ENCODE assay signal across 20 cellular contexts in the genomic region with DNA sequence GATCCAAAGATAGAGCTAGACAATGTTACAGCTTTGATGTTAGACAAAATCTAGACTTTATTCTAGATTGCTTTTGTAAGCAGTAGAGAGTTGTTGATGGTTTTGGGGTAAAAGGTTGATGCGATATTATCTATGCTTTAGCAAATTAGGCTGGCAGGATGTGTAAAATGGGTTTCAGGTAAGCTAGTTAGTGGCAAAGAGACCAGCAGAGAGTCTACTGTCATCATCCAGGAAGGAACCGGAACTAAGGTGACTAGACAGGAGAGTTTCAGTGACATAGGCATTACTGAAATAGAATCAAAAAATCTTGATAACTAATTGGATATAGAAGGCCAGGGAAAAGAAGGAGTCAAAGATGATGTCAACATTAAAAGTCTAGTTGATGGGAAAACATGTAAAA. TPM values are rescaled to one million over a fixed set of nuclear protein-coding genes. Genes with fewer than 3 reads are reported as not detected.
DNase-seq lines count a peak whose midpoint lies in the region; FAIRE-seq and TF ChIP-seq lines count a peak whose summit lies in the region.
"Had no signal": no experiment of that assay in that cellular context is flagged by ENCODE, and none has a peak within 500 bp of the region (broad histone marks: within the 10 kb centered on the region; RNA-seq: fewer than 3 reads in every experiment).

No MANE protein-coding gene starts in this region.

- FAIRE-seq in HTR-8/SVneo (lab: Jason Lieb, UNC), result no peak
- FAIRE-seq: GM12892, GM18507, H1, K562 had no signal

- no peaks in the 10 kb centered on the region for H3K9me3 ChIP-seq in breast epithelium
- H3K9me3 ChIP-seq in thyroid gland, result no peaks in the 10 kb centered on the region
- H3K9me3 ChIP-seq: Peyer's patch had no signal

- H3K4me3 ChIP-seq in breast epithelium (no peak overlapping the region), thyroid gland (replicated peaks in 1 of 3) (no peak overlapping the region)
- H3K4me3 ChIP-seq: K562, Peyer's patch had no signal

- intact Hi-C loops in activated CD4-positive, alpha-beta memory T cell treated with anti-CD3 and anti-CD28 coated beads for 36 hours (cut with micrococcal nuclease), result no loop called here
- intact Hi-C loops in MCF 10A (cut with micrococcal nuclease), result no loop called here
- intact Hi-C loops in breast epithelium (cut with DNase I; ENCODE audit: low total_unique reads), result no loop called here
- intact Hi-C loops in activated T-helper 2 cell treated with anti-CD3 and anti-CD28 coated beads, Interferon-gamma antibody, Interleukin-2, Interleukin-4, amounts not matched to agents 10 μg/mL and 5 μg/mL and 100 μg/mL, durations not matched to agents 14 hours and 24 hours and 36 hours (cut with micrococcal nuclease), result no loop called here
- intact Hi-C loops in thyroid gland (cut with DNase I), result no loop called here

- H3K36me3 ChIP-seq in breast epithelium (no peaks in the 10 kb centered on the region), thyroid gland (no peaks in the 10 kb centered on the region)
- H3K36me3 ChIP-seq: Peyer's patch had no signal

- no peaks in the 10 kb centered on the region for H3K27me3 Mint-ChIP-seq in activated CD4-positive, alpha-beta memory T cell treated with anti-CD3 and anti-CD28 coated beads, Interleukin-2, amount 10 ng/mL, durations not matched to agents 7 days and 5 days
- no peaks in the 10 kb centered on the region for H3K27me3 Mint-ChIP-seq in activated CD4-positive, alpha-beta memory T cell treated with anti-CD3 and anti-CD28 coated beads for 36 hours
- no peaks in the 10 kb centered on the region for H3K27me3 Mint-ChIP-seq in MCF 10A (ENCODE audit: insufficient read depth, unreplicated experiment)
- H3K27me3 Mint-ChIP-seq in activated T-helper 2 cell treated with anti-CD3 and anti-CD28 coated beads, Interferon-gamma antibody, Interleukin-2, Interleukin-4, amounts not matched to agents 10 μg/mL and 5 μg/mL and 100 μg/mL, durations not matched to agents 14 hours and 24 hours and 36 hours (ENCODE audit: low read depth), result no peaks in the 10 kb centered on the region
- H3K27me3 Mint-ChIP-seq: B cell had no signal

- TF ChIP-seq CTCF in MCF 10A (IDR thresholded peaks at IDR 0.05; ENCODE audit: unreplicated experiment), result no peak
- no peak for TF ChIP-seq CTCF in breast epithelium (IDR thresholded peaks at IDR 0.05)
- TF ChIP-seq CTCF in thyroid gland (IDR thresholded peaks at IDR 0.05), result no peak

- H3K4me3 Mint-ChIP-seq in activated CD4-positive, alpha-beta memory T cell treated with anti-CD3 and anti-CD28 coated beads, Interleukin-2, amount 10 ng/mL, durations not matched to agents 7 days and 5 days, result no peak overlapping the region
- H3K4me3 Mint-ChIP-seq in activated CD4-positive, alpha-beta memory T cell treated with anti-CD3 and anti-CD28 coated beads for 36 hours, result no peak overlapping the region
- no peak overlapping the region for H3K4me3 Mint-ChIP-seq in MCF 10A (ENCODE audit: unreplicated experiment)
- no peak overlapping the region for H3K4me3 Mint-ChIP-seq in activated T-helper 2 cell treated with anti-CD3 and anti-CD28 coated beads, Interferon-gamma antibody, Interleukin-2, Interleukin-4, amounts not matched to agents 10 μg/mL and 5 μg/mL and 100 μg/mL, durations not matched to agents 14 hours and 24 hours and 36 hours (ENCODE audit: low read depth)
- H3K4me3 Mint-ChIP-seq: B cell had no signal

- no peak for TF ChIP-seq POLR2A in breast epithelium (IDR thresholded peaks at IDR 0.05)
- TF ChIP-seq POLR2A in thyroid gland (IDR thresholded peaks at IDR 0.05), result no peak

- H3K36me3 Mint-ChIP-seq in activated CD4-positive, alpha-beta memory T cell treated with anti-CD3 and anti-CD28 coated beads, Interleukin-2, amount 10 ng/mL, durations not matched to agents 7 days and 5 days (ENCODE audit: low read depth), result peaks cover 67% of the 10 kb centered on the region
- peaks cover 48% of the 10 kb centered on the region for H3K36me3 Mint-ChIP-seq in activated CD4-positive, alpha-beta memory T cell treated with anti-CD3 and anti-CD28 coated beads for 36 hours
- no peaks in the 10 kb centered on the region for H3K36me3 Mint-ChIP-seq in MCF 10A (ENCODE audit: insufficient read depth, unreplicated experiment)
- peaks cover 69% of the 10 kb centered on the region for H3K36me3 Mint-ChIP-seq in activated T-helper 2 cell treated with anti-CD3 and anti-CD28 coated beads, Interferon-gamma antibody, Interleukin-2, Interleukin-4, amounts not matched to agents 10 μg/mL and 5 μg/mL and 100 μg/mL, durations not matched to agents 14 hours and 24 hours and 36 hours (ENCODE audit: low read depth)

- peak overlapping the region; percentile 5 for H3K27ac Mint-ChIP-seq in activated CD4-positive, alpha-beta memory T cell treated with anti-CD3 and anti-CD28 coated beads, Interleukin-2, amount 10 ng/mL, durations not matched to agents 7 days and 5 days
- no peak overlapping the region for H3K27ac Mint-ChIP-seq in activated CD4-positive, alpha-beta memory T cell treated with anti-CD3 and anti-CD28 coated beads for 36 hours
- peak overlapping the region; percentile 75 for H3K27ac Mint-ChIP-seq in MCF 10A (ENCODE audit: low read depth, unreplicated experiment)
- peak overlapping the region; percentile 12 for H3K27ac Mint-ChIP-seq in activated T-helper 2 cell treated with anti-CD3 and anti-CD28 coated beads, Interferon-gamma antibody, Interleukin-2, Interleukin-4, amounts not matched to agents 10 μg/mL and 5 μg/mL and 100 μg/mL, durations not matched to agents 14 hours and 24 hours and 36 hours
- H3K27ac Mint-ChIP-seq: B cell had no signal

- H3K4me1 ChIP-seq in breast epithelium (no peaks in the 10 kb centered on the region), thyroid gland (no peaks in the 10 kb centered on the region)
- H3K4me1 ChIP-seq: Peyer's patch had no signal

- H3K27ac ChIP-seq in breast epithelium, result no peak overlapping the region
- no peak overlapping the region for H3K27ac ChIP-seq in thyroid gland
- H3K27ac ChIP-seq: Peyer's patch had no signal

- POLR2A ChIA-PET in activated CD4-positive, alpha-beta memory T cell treated with anti-CD3 and anti-CD28 coated beads, Interleukin-2, amount 10 ng/mL, durations not matched to agents 7 days and 5 days (lab: Charles Lee), result interaction anchor here (1.5 to 2.6 kb wide), 4 partner anchors 13 to 85 kb away, joined by 4 to 10 read pairs (median 6); partner anchors contain the start of genes CLDND1 and CPOX
- POLR2A ChIA-PET in activated CD4-positive, alpha-beta memory T cell treated with anti-CD3 and anti-CD28 coated beads for 36 hours (lab: Charles Lee), result no interaction called here
- POLR2A ChIA-PET in MCF 10A (lab: Yijun Ruan, JAX), result interaction anchor here (0.6 to 0.8 kb wide), 2 partner anchors 14 to 886 kb away, joined by 4 read pairs; partner anchors contain the start of gene CLDND1

- no TSS peak for BruUV-seq in MCF 10A (replicated peaks; lab: Mats Ljungman, UMichigan)

- H3K4me1 Mint-ChIP-seq in activated CD4-positive, alpha-beta memory T cell treated with anti-CD3 and anti-CD28 coated beads, Interleukin-2, amount 10 ng/mL, durations not matched to agents 7 days and 5 days, result peaks cover 38% of the 10 kb centered on the region
- peaks cover 24% of the 10 kb centered on the region for H3K4me1 Mint-ChIP-seq in activated CD4-positive, alpha-beta memory T cell treated with anti-CD3 and anti-CD28 coated beads for 36 hours (ENCODE audit: low read depth)
- peaks cover 19% of the 10 kb centered on the region for H3K4me1 Mint-ChIP-seq in MCF 10A (ENCODE audit: insufficient read depth, unreplicated experiment)
- peaks cover 27% of the 10 kb centered on the region for H3K4me1 Mint-ChIP-seq in activated T-helper 2 cell treated with anti-CD3 and anti-CD28 coated beads, Interferon-gamma antibody, Interleukin-2, Interleukin-4, amounts not matched to agents 10 μg/mL and 5 μg/mL and 100 μg/mL, durations not matched to agents 14 hours and 24 hours and 36 hours (ENCODE audit: low read depth)

- no peaks in the 10 kb centered on the region for H3K9me3 Mint-ChIP-seq in activated CD4-positive, alpha-beta memory T cell treated with anti-CD3 and anti-CD28 coated beads, Interleukin-2, amount 10 ng/mL, durations not matched to agents 7 days and 5 days
- no peaks in the 10 kb centered on the region for H3K9me3 Mint-ChIP-seq in activated CD4-positive, alpha-beta memory T cell treated with anti-CD3 and anti-CD28 coated beads for 36 hours
- peaks cover 8% of the 10 kb centered on the region for H3K9me3 Mint-ChIP-seq in MCF 10A (ENCODE audit: unreplicated experiment)
- no peaks in the 10 kb centered on the region for H3K9me3 Mint-ChIP-seq in activated T-helper 2 cell treated with anti-CD3 and anti-CD28 coated beads, Interferon-gamma antibody, Interleukin-2, Interleukin-4, amounts not matched to agents 10 μg/mL and 5 μg/mL and 100 μg/mL, durations not matched to agents 14 hours and 24 hours and 36 hours

- no peaks in the 10 kb centered on the region for H3K27me3 ChIP-seq in breast epithelium
- H3K27me3 ChIP-seq in thyroid gland, result no peaks in the 10 kb centered on the region
- H3K27me3 ChIP-seq: Peyer's patch had no signal

- 94 to 96% methylated on average over 2 of the region's 2 CpGs for WGBS in thyroid gland, 2 donors

- CTCF ChIA-PET in activated CD4-positive, alpha-beta memory T cell treated with anti-CD3 and anti-CD28 coated beads, Interleukin-2, amount 10 ng/mL, durations not matched to agents 7 days and 5 days (lab: Charles Lee), result no interaction called here
- CTCF ChIA-PET in activated CD4-positive, alpha-beta memory T cell treated with anti-CD3 and anti-CD28 coated beads for 36 hours (lab: Charles Lee), result interaction anchor here (0.8 to 1.2 kb wide), 2 partner anchors 64 to 94 kb away, joined by 3 read pairs; no protein-coding TSS in a partner anchor
- CTCF ChIA-PET in MCF 10A (lab: Yijun Ruan, JAX), result interaction anchor here (0.7 to 0.8 kb wide), 2 partner anchors 89 to 180 kb away, joined by 3 to 4 read pairs; no protein-coding TSS in a partner anchor

- DNase-seq in activated CD4-positive, alpha-beta memory T cell treated with anti-CD3 and anti-CD28 coated beads, Interleukin-2, amount 10 ng/mL, durations not matched to agents 7 days and 5 days, result no peak
- no peak for DNase-seq in activated CD4-positive, alpha-beta memory T cell treated with anti-CD3 and anti-CD28 coated beads for 36 hours
- no peak for DNase-seq in MCF 10A (ENCODE audit: unreplicated experiment)
- DNase-seq in breast epithelium (ENCODE audit: low spot score in 2 of 2), result no peak
- DNase-seq in activated T-helper 2 cell treated with anti-CD3 and anti-CD28 coated beads, Interferon-gamma antibody, Interleukin-2, Interleukin-4, amounts not matched to agents 10 μg/mL and 5 μg/mL and 100 μg/mL, durations not matched to agents 14 hours and 24 hours and 36 hours (ENCODE audit: low spot score), result no peak
- no peak for DNase-seq in HTR-8/SVneo (ENCODE audit: insufficient read length, low spot score)
- DNase-seq in thyroid gland, result no peak
- DNase-seq: DMS53; EL; NCI-H1105 treated with DMSO at 0.1 percent for 48 hours; NCI-H1694; NK-92 treated with Interleukin-12 subunit alpha and Interleukin-12 subunit beta, amount 100 ng/mL, for 24 hours; Peyer's patch had no signal

RNA-seq across cellular contexts. Expression of gene OR5K2, which starts 11.1 kb away (rescaled TPM):
- total RNA-seq in activated CD4-positive, alpha-beta memory T cell treated with anti-CD3 and anti-CD28 coated beads, Interleukin-2, amount 10 ng/mL, durations not matched to agents 7 days and 5 days, result not detected
- not detected for total RNA-seq in activated CD4-positive, alpha-beta memory T cell treated with anti-CD3 and anti-CD28 coated beads for 36 hours
- total RNA-seq in MCF 10A (2022), result not detected in 2 replicates
- total RNA-seq in breast epithelium, result not detected
- total RNA-seq in activated T-helper 2 cell treated with anti-CD3 and anti-CD28 coated beads, Interferon-gamma antibody, Interleukin-2, Interleukin-4, amounts not matched to agents 10 μg/mL and 5 μg/mL and 100 μg/mL, durations not matched to agents 14 hours and 24 hours and 36 hours, result not detected in 2 replicates
- total RNA-seq in thyroid gland, result not detected
- total RNA-seq: A172, B cell, H1, K562, NCI-H460, Peyer's patch had no signal

RNA-seq across cellular contexts. Expression of gene CLDND1, which starts 14.1 kb away (rescaled TPM):
- total RNA-seq in activated CD4-positive, alpha-beta memory T cell treated with anti-CD3 and anti-CD28 coated beads, Interleukin-2, amount 10 ng/mL, durations not matched to agents 7 days and 5 days, result 100 to 1,000 TPM; 673 to 683 TPM
- total RNA-seq in activated CD4-positive, alpha-beta memory T cell treated with anti-CD3 and anti-CD28 coated beads for 36 hours, result 100 to 1,000 TPM; 199 to 208 TPM
- total RNA-seq in MCF 10A (2022) (128 and 173 TPM in 2 replicates), breast epithelium (100 to 1,000 TPM; 113 to 121 (median 114) TPM), thyroid gland (100 to 1,000 TPM in 2 of 4 donors, 10 to 100 TPM in 2; 70.2 to 112 (median 91.6) TPM)
- 326 and 338 TPM in 2 replicates for total RNA-seq in activated T-helper 2 cell treated with anti-CD3 and anti-CD28 coated beads, Interferon-gamma antibody, Interleukin-2, Interleukin-4, amounts not matched to agents 10 μg/mL and 5 μg/mL and 100 μg/mL, durations not matched to agents 14 hours and 24 hours and 36 hours

RNA-seq across cellular contexts. Expression of gene GPR15, which starts 23.2 kb away (rescaled TPM):
- 100 to 1,000 TPM; 111 TPM for total RNA-seq in activated CD4-positive, alpha-beta memory T cell treated with anti-CD3 and anti-CD28 coated beads, Interleukin-2, amount 10 ng/mL, durations not matched to agents 7 days and 5 days
- 1 to 10 TPM; 2.8 to 3.0 TPM for total RNA-seq in activated CD4-positive, alpha-beta memory T cell treated with anti-CD3 and anti-CD28 coated beads for 36 hours
- total RNA-seq in MCF 10A (2022), result not detected in 2 replicates
- 1 to 10 TPM in 1 of 3 donors, under 1 TPM in 1, not detected in 1; 0.59 to 1.6 TPM for total RNA-seq in breast epithelium
- 10.0 and 10.5 TPM in 2 replicates for total RNA-seq in activated T-helper 2 cell treated with anti-CD3 and anti-CD28 coated beads, Interferon-gamma antibody, Interleukin-2, Interleukin-4, amounts not matched to agents 10 μg/mL and 5 μg/mL and 100 μg/mL, durations not matched to agents 14 hours and 24 hours and 36 hours
- not detected for total RNA-seq in thyroid gland
- total RNA-seq: A172, H1, NCI-H460 had no signal

RNA-seq across cellular contexts. Expression of gene OR5K1, which starts 45.6 kb away (rescaled TPM):
- total RNA-seq in activated CD4-positive, alpha-beta memory T cell treated with anti-CD3 and anti-CD28 coated beads, Interleukin-2, amount 10 ng/mL, durations not matched to agents 7 days and 5 days, result not detected
- not detected for total RNA-seq in activated CD4-positive, alpha-beta memory T cell treated with anti-CD3 and anti-CD28 coated beads for 36 hours
- total RNA-seq in MCF 10A (2022), result not detected in 2 replicates
- total RNA-seq in breast epithelium, result not detected
- not detected in 2 replicates for total RNA-seq in activated T-helper 2 cell treated with anti-CD3 and anti-CD28 coated beads, Interferon-gamma antibody, Interleukin-2, Interleukin-4, amounts not matched to agents 10 μg/mL and 5 μg/mL and 100 μg/mL, durations not matched to agents 14 hours and 24 hours and 36 hours
- not detected for total RNA-seq in thyroid gland
- total RNA-seq: A172, B cell, H1, K562, NCI-H460, Peyer's patch had no signal
